In genomic region chr22:37334461-37334858, GRCh38 we compare ENCODE assay signal across 21 cellular contexts. TPM values are rescaled to one million over a fixed set of nuclear protein-coding genes. Genes with fewer than 3 reads are reported as not detected.
DNase-seq lines count a peak whose midpoint lies in the region; ATAC-seq and TF ChIP-seq lines count a peak whose summit lies in the region.
"Had no signal": no experiment of that assay in that cellular context is flagged by ENCODE, and none has a peak within 500 bp of the region (broad histone marks: within the 10 kb centered on the region; RNA-seq: fewer than 3 reads in every experiment).

No MANE protein-coding gene starts in this region.

- H3K27me3 Mint-ChIP-seq in naive thymus-derived CD8-positive, alpha-beta T cell, result peaks cover 19 to 63% (median 45%) of the 10 kb centered on the region in 5 donors
- peaks cover 45% of the 10 kb centered on the region for H3K27me3 Mint-ChIP-seq in activated T-helper 1 cell treated with anti-CD3 and anti-CD28 coated beads, Interleukin-12 subunit alpha, Interleukin-12 subunit beta, Interleukin-2, Interleukin-4 antibody, amounts not matched to agents 30 ng/mL and 10 ng/mL and 1 ng/mL, durations not matched to agents 14 hours and 24 hours and 36 hours (ENCODE audit: insufficient read depth)

- intact Hi-C loops in activated T-helper 1 cell treated with anti-CD3 and anti-CD28 coated beads, Interleukin-12 subunit alpha, Interleukin-12 subunit beta, Interleukin-2, Interleukin-4 antibody, amounts not matched to agents 30 ng/mL and 10 ng/mL and 1 ng/mL, durations not matched to agents 14 hours and 24 hours and 36 hours (cut with micrococcal nuclease), result loop anchor here (5.0 kb wide), 1 partner anchor 93 kb away; the partner anchor contains the start of gene ELFN2

- no peak overlapping the region for H3K27ac ChIP-seq in HUES64 (ENCODE audit: low read depth, low read length)
- no peak overlapping the region for H3K27ac ChIP-seq in ectodermal cell (ENCODE audit: insufficient read depth, low read depth, low read length, poor library complexity, severe bottlenecking)
- H3K27ac ChIP-seq: KMS-11, parathyroid adenoma, spleen had no signal

- H3K27me3 ChIP-seq in HUES64 (ENCODE audit: insufficient read depth, low read length) (peaks cover 42% of the 10 kb centered on the region), ectodermal cell (ENCODE audit: control insufficient read depth, insufficient read depth, low read length, poor library complexity, severe bottlenecking) (peaks cover 38% of the 10 kb centered on the region)

- H3K4me1 ChIP-seq in ES-I3 (ENCODE audit: insufficient read depth, low read length) (peaks cover 23% of the 10 kb centered on the region; the same call in 1 of the 2 replicates), HUES64 (ENCODE audit: insufficient read depth, low read length) (peaks cover 14% of the 10 kb centered on the region; the same call in 1 of the 2 replicates), ectodermal cell (ENCODE audit: control insufficient read depth, insufficient read depth, low read length) (peaks cover 34% of the 10 kb centered on the region)
- H3K4me1 ChIP-seq: parathyroid adenoma had no signal

- H3K9me3 ChIP-seq in ES-I3 (ENCODE audit: control insufficient read depth, insufficient read depth, low read length), result no peaks in the 10 kb centered on the region
- H3K9me3 ChIP-seq in HUES64 (ENCODE audit: insufficient read depth, low read depth, low read length), result no peaks in the 10 kb centered on the region
- no peaks in the 10 kb centered on the region for H3K9me3 ChIP-seq in ectodermal cell (ENCODE audit: control insufficient read depth, low read length)
- H3K9me3 ChIP-seq: spleen had no signal

- H3K4me1 Mint-ChIP-seq in naive thymus-derived CD8-positive, alpha-beta T cell, result peaks cover 5 to 16% (median 11%) of the 10 kb centered on the region in 4 donors
- peaks cover 5% of the 10 kb centered on the region for H3K4me1 Mint-ChIP-seq in activated T-helper 1 cell treated with anti-CD3 and anti-CD28 coated beads, Interleukin-12 subunit alpha, Interleukin-12 subunit beta, Interleukin-2, Interleukin-4 antibody, amounts not matched to agents 30 ng/mL and 10 ng/mL and 1 ng/mL, durations not matched to agents 14 hours and 24 hours and 36 hours (ENCODE audit: low read depth)

- H3K4me3 ChIP-seq in HUES64 (ENCODE audit: low read length) (peak overlapping the region; percentile 48), ectodermal cell (ENCODE audit: insufficient read depth, low read depth, low read length) (peak overlapping the region; percentile 23)

- peak overlapping the region in 8 of 10 donors; percentile 36 to 75 (median 52) for H3K4me3 Mint-ChIP-seq in naive thymus-derived CD8-positive, alpha-beta T cell
- H3K4me3 Mint-ChIP-seq in activated T-helper 1 cell treated with anti-CD3 and anti-CD28 coated beads, Interleukin-12 subunit alpha, Interleukin-12 subunit beta, Interleukin-2, Interleukin-4 antibody, amounts not matched to agents 30 ng/mL and 10 ng/mL and 1 ng/mL, durations not matched to agents 14 hours and 24 hours and 36 hours, result no peak overlapping the region
- H3K4me3 Mint-ChIP-seq: activated CD4-positive, alpha-beta T cell treated with anti-CD3 and anti-CD28 coated beads for 36 hours; activated naive CD4-positive, alpha-beta T cell treated with anti-CD3 and anti-CD28 coated beads for 36 hours had no signal

- no peaks in the 10 kb centered on the region for H3K9me3 Mint-ChIP-seq in naive thymus-derived CD8-positive, alpha-beta T cell
- no peaks in the 10 kb centered on the region for H3K9me3 Mint-ChIP-seq in activated T-helper 1 cell treated with anti-CD3 and anti-CD28 coated beads, Interleukin-12 subunit alpha, Interleukin-12 subunit beta, Interleukin-2, Interleukin-4 antibody, amounts not matched to agents 30 ng/mL and 10 ng/mL and 1 ng/mL, durations not matched to agents 14 hours and 24 hours and 36 hours
- H3K9me3 Mint-ChIP-seq: activated naive CD4-positive, alpha-beta T cell treated with anti-CD3 and anti-CD28 coated beads for 36 hours; stimulated activated naive B cell treated with anti-CD40 and anti-IgM and Interleukin-4, amounts not matched to agents 10 μg/mL and 1 μg/mL and 100 μg/mL, for 72 hours; type B pancreatic cell had no signal

- no peaks in the 10 kb centered on the region for H3K36me3 Mint-ChIP-seq in naive thymus-derived CD8-positive, alpha-beta T cell
- H3K36me3 Mint-ChIP-seq in activated T-helper 1 cell treated with anti-CD3 and anti-CD28 coated beads, Interleukin-12 subunit alpha, Interleukin-12 subunit beta, Interleukin-2, Interleukin-4 antibody, amounts not matched to agents 30 ng/mL and 10 ng/mL and 1 ng/mL, durations not matched to agents 14 hours and 24 hours and 36 hours (ENCODE audit: low read depth), result no peaks in the 10 kb centered on the region
- H3K36me3 Mint-ChIP-seq: stimulated activated naive B cell treated with anti-CD40 and anti-IgM and Interleukin-4, amounts not matched to agents 10 μg/mL and 1 μg/mL and 100 μg/mL, for 72 hours; type B pancreatic cell had no signal

- H3K36me3 ChIP-seq in ES-I3 (ENCODE audit: insufficient read depth, low read length) (no peaks in the 10 kb centered on the region), HUES64 (ENCODE audit: insufficient read depth, low read length) (no peaks in the 10 kb centered on the region), ectodermal cell (ENCODE audit: control insufficient read depth, insufficient read depth, low read length) (no peaks in the 10 kb centered on the region)
- H3K36me3 ChIP-seq: spleen had no signal

- no peak for DNase-seq in naive thymus-derived CD8-positive, alpha-beta T cell
- no peak for DNase-seq in erythroblast (lab: John Stamatoyannopoulos, UW)
- no peak for DNase-seq in activated T-helper 1 cell treated with anti-CD3 and anti-CD28 coated beads, Interleukin-12 subunit alpha, Interleukin-12 subunit beta, Interleukin-2, Interleukin-4 antibody, amounts not matched to agents 30 ng/mL and 10 ng/mL and 1 ng/mL, durations not matched to agents 14 hours and 24 hours and 36 hours (ENCODE audit: low spot score)
- DNase-seq: activated naive CD4-positive, alpha-beta T cell treated with anti-CD3 and anti-CD28 coated beads for 36 hours; CD4-positive, CD25-positive, alpha-beta regulatory T cell; DND-41; NCI-H1436; NCI-H446 treated with DMSO at 0.1 percent for 48 hours; OCI-M1; spleen; stimulated activated naive B cell treated with anti-CD40 and anti-IgM and Interleukin-4, amounts not matched to agents 10 μg/mL and 1 μg/mL and 100 μg/mL, for 72 hours had no signal

- ATAC-seq in naive thymus-derived CD8-positive, alpha-beta T cell, result peak in 1 of 2 donors; percentile 35
- ATAC-seq in HG03565 (IDR thresholded peaks at IDR 0.05; ENCODE audit: unreplicated experiment) (no peak), GM18498 (IDR thresholded peaks at IDR 0.05; ENCODE audit: unreplicated experiment) (no peak)
- ATAC-seq: activated CD4-positive, alpha-beta T cell treated with anti-CD3 and anti-CD28 coated beads for 36 hours; esophagus mucosa; stimulated activated naive B cell treated with anti-CD40 and anti-IgM and Interleukin-4, amounts not matched to agents 10 μg/mL and 1 μg/mL and 100 μg/mL, for 72 hours had no signal

- POLR2A ChIA-PET in naive thymus-derived CD8-positive, alpha-beta T cell (lab: Charles Lee), result interaction anchor here (1.1 kb wide), 1 partner anchor 20 kb away, joined by 3 read pairs; no protein-coding TSS in a partner anchor

- H3K9ac ChIP-seq in ES-I3 (ENCODE audit: low read depth, low read length), result peak overlapping the region; percentile 39; the same call in 1 of the 2 replicates
- no peak overlapping the region for H3K9ac ChIP-seq in HUES64 (ENCODE audit: low read depth, low read length)
- H3K9ac ChIP-seq: KMS-11, parathyroid adenoma had no signal

- TF ChIP-seq POLR2A in erythroblast (IDR thresholded peaks at IDR 0.05; ENCODE audit: low read length), result no peak

- H3K27ac Mint-ChIP-seq in naive thymus-derived CD8-positive, alpha-beta T cell, result no peak overlapping the region
- no peak overlapping the region for H3K27ac Mint-ChIP-seq in activated T-helper 1 cell treated with anti-CD3 and anti-CD28 coated beads, Interleukin-12 subunit alpha, Interleukin-12 subunit beta, Interleukin-2, Interleukin-4 antibody, amounts not matched to agents 30 ng/mL and 10 ng/mL and 1 ng/mL, durations not matched to agents 14 hours and 24 hours and 36 hours
- H3K27ac Mint-ChIP-seq: activated CD4-positive, alpha-beta T cell treated with anti-CD3 and anti-CD28 coated beads for 36 hours; activated naive CD4-positive, alpha-beta T cell treated with anti-CD3 and anti-CD28 coated beads for 36 hours; CD4-positive, CD25-positive, alpha-beta regulatory T cell; type B pancreatic cell had no signal

- 2% methylated on average over 37 of the region's 42 CpGs for WGBS in HUES64
- 2% methylated on average over 41 to 42 of the region's 42 CpGs for WGBS in ectodermal cell, 2 experiments

RNA-seq across cellular contexts. Expression of gene CYTH4, which starts 52.2 kb away (rescaled TPM):
- not detected for polyA plus RNA-seq in HUES64 (2013, experiment 1 of 2)
- not detected for polyA plus RNA-seq in HUES64 (2013, experiment 2 of 2)
- not detected for polyA plus RNA-seq in ectodermal cell (2013, experiment 1 of 4)
- polyA plus RNA-seq in ectodermal cell (2013, experiment 2 of 4), result not detected
- not detected for polyA plus RNA-seq in ectodermal cell (2013, experiment 3 of 4)
- polyA plus RNA-seq in ectodermal cell (2013, experiment 4 of 4), result not detected
- total RNA-seq in naive thymus-derived CD8-positive, alpha-beta T cell, result 100 to 1,000 TPM; 177 to 193 TPM
- 10 to 100 TPM; 48.9 to 60.8 (median 54.6) TPM for polyA plus RNA-seq in naive thymus-derived CD8-positive, alpha-beta T cell
- 49.5 and 57.1 TPM in 2 replicates for total RNA-seq in activated T-helper 1 cell treated with anti-CD3 and anti-CD28 coated beads, Interleukin-12 subunit alpha, Interleukin-12 subunit beta, Interleukin-2, Interleukin-4 antibody, amounts not matched to agents 30 ng/mL and 10 ng/mL and 1 ng/mL, durations not matched to agents 14 hours and 24 hours and 36 hours
